Comparison of ENCODE assay signal across 1 cellular context in genomic region chr14:96797943-96798349, GRCh38.
TF ChIP-seq lines count a peak whose summit lies in the region.

No MANE protein-coding gene starts in this region.

TF ChIP-seq in K562, 482 proteins besides CTCF, POLR2A, EP300 and RAD21 (continued from another document and continues in another):
- TF ChIP-seq HDAC1 (IDR thresholded peaks at IDR 0.05): 0 out of 4 replicates have a peak, but pooled peaks of 1 of the 2 experiments have one; percentile 18
- peak; percentile 3 for TF ChIP-seq CHD1 (IDR thresholded peaks at IDR 0.05; ENCODE audit: low read length)
- no peak for TF ChIP-seq ZC3H4 (CRISPR knock-in tag; IDR thresholded peaks at IDR 0.05; ENCODE audit: borderline replicate concordance)
- no peak for TF ChIP-seq PYGO2 (tag; IDR thresholded peaks at IDR 0.05)
- TF ChIP-seq MYBL2 (IDR thresholded peaks at IDR 0.05; ENCODE audit: low read depth): no peak
- TF ChIP-seq MYBL2 (CRISPR knock-in tag; IDR thresholded peaks at IDR 0.05; ENCODE audit: borderline replicate concordance): no peak
- no peak for TF ChIP-seq MXD1 (CRISPR knock-in tag; IDR thresholded peaks at IDR 0.05; ENCODE audit: borderline replicate concordance, poor library complexity, severe bottlenecking)
- no peak for TF ChIP-seq NCOA4 (IDR thresholded peaks at IDR 0.05; ENCODE audit: partially characterized antibody)
- TF ChIP-seq ZNF253 (CRISPR knock-in tag; conservative IDR thresholded peaks at IDR 0.05): no peak
- no peak for TF ChIP-seq ZBTB8A (IDR thresholded peaks at IDR 0.05; ENCODE audit: partially characterized antibody)
- no peak for TF ChIP-seq MED1 (CRISPR knock-in tag; IDR thresholded peaks at IDR 0.05; ENCODE audit: borderline replicate concordance)
- TF ChIP-seq SIX5 (IDR thresholded peaks at IDR 0.05; ENCODE audit: borderline replicate concordance in 1 of 2, insufficient read depth in 1 of 2, low read depth in 1 of 2, low read length in 2 of 2): no peak
- 0 out of 4 replicates have a peak, but pooled peaks of 1 of the 2 experiments have one; percentile 11 for TF ChIP-seq UBTF (IDR thresholded peaks at IDR 0.05; ENCODE audit: borderline replicate concordance in 1 of 2, low read depth in 2 of 2, low read length in 2 of 2)
- TF ChIP-seq ZNF695 (CRISPR knock-in tag; IDR thresholded peaks at IDR 0.05): no peak
- TF ChIP-seq RBBP5 (IDR thresholded peaks at IDR 0.05; ENCODE audit: borderline replicate concordance, insufficient read depth, low read length, poor library complexity, severe bottlenecking): no peak
- TF ChIP-seq, protein P1, sequence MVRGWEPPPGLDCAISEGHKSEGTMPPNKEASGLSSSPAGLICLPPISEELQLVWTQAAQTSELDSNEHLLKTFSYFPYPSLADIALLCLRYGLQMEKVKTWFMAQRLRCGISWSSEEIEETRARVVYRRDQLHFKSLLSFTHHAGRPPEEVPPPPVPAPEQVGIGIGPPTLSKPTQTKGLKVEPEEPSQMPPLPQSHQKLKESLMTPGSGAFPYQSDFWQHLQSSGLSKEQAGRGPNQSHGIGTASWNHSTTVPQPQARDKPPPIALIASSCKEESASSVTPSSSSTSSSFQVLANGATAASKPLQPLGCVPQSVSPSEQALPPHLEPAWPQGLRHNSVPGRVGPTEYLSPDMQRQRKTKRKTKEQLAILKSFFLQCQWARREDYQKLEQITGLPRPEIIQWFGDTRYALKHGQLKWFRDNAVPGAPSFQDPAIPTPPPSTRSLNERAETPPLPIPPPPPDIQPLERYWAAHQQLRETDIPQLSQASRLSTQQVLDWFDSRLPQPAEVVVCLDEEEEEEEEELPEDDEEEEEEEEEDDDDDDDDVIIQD (CRISPR knock-in tag; IDR thresholded peaks at IDR 0.05): no peak
- TF ChIP-seq NKRF (IDR thresholded peaks at IDR 0.05; ENCODE audit: borderline replicate concordance): 0 out of 2 replicates have a peak, but pooled peaks have one; percentile 12
- TF ChIP-seq CHAMP1 (IDR thresholded peaks at IDR 0.05): no peak
- TF ChIP-seq ZNF561 (CRISPR knock-in tag; conservative IDR thresholded peaks at IDR 0.05): no peak
- no peak for TF ChIP-seq SMAD2 (IDR thresholded peaks at IDR 0.05; ENCODE audit: low read depth, low read length)
- peak; percentile 48 for TF ChIP-seq NR2C1 (IDR thresholded peaks at IDR 0.05)
- TF ChIP-seq NR2C1 (tag; IDR thresholded peaks at IDR 0.05): peak; percentile 57
- no peak for TF ChIP-seq NUFIP1 (IDR thresholded peaks at IDR 0.05; ENCODE audit: partially characterized antibody)
- no peak for TF ChIP-seq XRCC3 (IDR thresholded peaks at IDR 0.05)
- TF ChIP-seq RBM34 (IDR thresholded peaks at IDR 0.05; ENCODE audit: borderline replicate concordance, insufficient read depth, low read length): no peak
- no peak for TF ChIP-seq ZNF311 (CRISPR knock-in tag; IDR thresholded peaks at IDR 0.05)
- TF ChIP-seq CEBPZ (IDR thresholded peaks at IDR 0.05; ENCODE audit: borderline replicate concordance, low read depth, low read length): no peak
- TF ChIP-seq TOE1 (IDR thresholded peaks at IDR 0.05; ENCODE audit: borderline replicate concordance): no peak
- no peak for TF ChIP-seq TOE1 (CRISPR knock-in tag; IDR thresholded peaks at IDR 0.05; ENCODE audit: borderline replicate concordance, low read depth)
- TF ChIP-seq NFE2L1 (tag; IDR thresholded peaks at IDR 0.05; ENCODE audit: borderline replicate concordance, low read depth): no peak
- TF ChIP-seq BCL6 (CRISPR knock-in tag; IDR thresholded peaks at IDR 0.05): no peak
- no peak for TF ChIP-seq NFYB (IDR thresholded peaks at IDR 0.05; ENCODE audit: extremely low read depth, insufficient read length)
- TF ChIP-seq STAT5A (IDR thresholded peaks at IDR 0.05; ENCODE audit: borderline replicate concordance, low read length): no peak
- TF ChIP-seq ZBTB9 (CRISPR knock-in tag; IDR thresholded peaks at IDR 0.05): no peak
- TF ChIP-seq DACH1 (IDR thresholded peaks at IDR 0.05; ENCODE audit: partially characterized antibody): no peak
- no peak for TF ChIP-seq SP2 (IDR thresholded peaks at IDR 0.05; ENCODE audit: extremely low read depth, low read depth, low read length, poor library complexity, severe bottlenecking)
- no peak for TF ChIP-seq ZNF766 (CRISPR knock-in tag; conservative IDR thresholded peaks at IDR 0.05)
- TF ChIP-seq ZKSCAN8 (CRISPR knock-in tag; IDR thresholded peaks at IDR 0.05): no peak
- no peak for TF ChIP-seq POLR3A (IDR thresholded peaks at IDR 0.05; ENCODE audit: borderline replicate concordance, extremely low read depth, insufficient read depth, insufficient read length)
- peak; percentile 47; the same call in 1 of the 2 replicates for TF ChIP-seq ZFX (CRISPR knock-in tag; IDR thresholded peaks at IDR 0.05)
- no peak for TF ChIP-seq JUN (IDR thresholded peaks at IDR 0.05; ENCODE audit: borderline replicate concordance, low read depth, low read length)
- no peak for TF ChIP-seq JUN (CRISPR knock-in tag; IDR thresholded peaks at IDR 0.05; ENCODE audit: borderline replicate concordance)
- TF ChIP-seq TAF1 (IDR thresholded peaks at IDR 0.05; ENCODE audit: control insufficient read depth, extremely low read depth, insufficient read depth, low read length, severe bottlenecking): no peak
- no peak for TF ChIP-seq PHF8 (IDR thresholded peaks at IDR 0.05; ENCODE audit: borderline replicate concordance, low read length)
- no peak for TF ChIP-seq ZNF79 (CRISPR knock-in tag; IDR thresholded peaks at IDR 0.05; ENCODE audit: low read depth)
- TF ChIP-seq, protein P2, sequence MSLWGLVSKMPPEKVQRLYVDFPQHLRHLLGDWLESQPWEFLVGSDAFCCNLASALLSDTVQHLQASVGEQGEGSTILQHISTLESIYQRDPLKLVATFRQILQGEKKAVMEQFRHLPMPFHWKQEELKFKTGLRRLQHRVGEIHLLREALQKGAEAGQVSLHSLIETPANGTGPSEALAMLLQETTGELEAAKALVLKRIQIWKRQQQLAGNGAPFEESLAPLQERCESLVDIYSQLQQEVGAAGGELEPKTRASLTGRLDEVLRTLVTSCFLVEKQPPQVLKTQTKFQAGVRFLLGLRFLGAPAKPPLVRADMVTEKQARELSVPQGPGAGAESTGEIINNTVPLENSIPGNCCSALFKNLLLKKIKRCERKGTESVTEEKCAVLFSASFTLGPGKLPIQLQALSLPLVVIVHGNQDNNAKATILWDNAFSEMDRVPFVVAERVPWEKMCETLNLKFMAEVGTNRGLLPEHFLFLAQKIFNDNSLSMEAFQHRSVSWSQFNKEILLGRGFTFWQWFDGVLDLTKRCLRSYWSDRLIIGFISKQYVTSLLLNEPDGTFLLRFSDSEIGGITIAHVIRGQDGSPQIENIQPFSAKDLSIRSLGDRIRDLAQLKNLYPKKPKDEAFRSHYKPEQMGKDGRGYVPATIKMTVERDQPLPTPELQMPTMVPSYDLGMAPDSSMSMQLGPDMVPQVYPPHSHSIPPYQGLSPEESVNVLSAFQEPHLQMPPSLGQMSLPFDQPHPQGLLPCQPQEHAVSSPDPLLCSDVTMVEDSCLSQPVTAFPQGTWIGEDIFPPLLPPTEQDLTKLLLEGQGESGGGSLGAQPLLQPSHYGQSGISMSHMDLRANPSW (CRISPR knock-in tag; IDR thresholded peaks at IDR 0.05): no peak
- TF ChIP-seq, protein P3, sequence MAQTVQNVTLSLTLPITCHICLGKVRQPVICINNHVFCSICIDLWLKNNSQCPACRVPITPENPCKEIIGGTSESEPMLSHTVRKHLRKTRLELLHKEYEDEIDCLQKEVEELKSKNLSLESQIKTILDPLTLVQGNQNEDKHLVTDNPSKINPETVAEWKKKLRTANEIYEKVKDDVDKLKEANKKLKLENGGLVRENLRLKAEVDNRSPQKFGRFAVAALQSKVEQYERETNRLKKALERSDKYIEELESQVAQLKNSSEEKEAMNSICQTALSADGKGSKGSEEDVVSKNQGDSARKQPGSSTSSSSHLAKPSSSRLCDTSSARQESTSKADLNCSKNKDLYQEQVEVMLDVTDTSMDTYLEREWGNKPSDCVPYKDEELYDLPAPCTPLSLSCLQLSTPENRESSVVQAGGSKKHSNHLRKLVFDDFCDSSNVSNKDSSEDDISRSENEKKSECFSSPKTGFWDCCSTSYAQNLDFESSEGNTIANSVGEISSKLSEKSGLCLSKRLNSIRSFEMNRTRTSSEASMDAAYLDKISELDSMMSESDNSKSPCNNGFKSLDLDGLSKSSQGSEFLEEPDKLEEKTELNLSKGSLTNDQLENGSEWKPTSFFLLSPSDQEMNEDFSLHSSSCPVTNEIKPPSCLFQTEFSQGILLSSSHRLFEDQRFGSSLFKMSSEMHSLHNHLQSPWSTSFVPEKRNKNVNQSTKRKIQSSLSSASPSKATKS (CRISPR knock-in tag; IDR thresholded peaks at IDR 0.05): no peak
